Comparison of ENCODE assay signal across 8 cellular contexts in the genomic region with DNA sequence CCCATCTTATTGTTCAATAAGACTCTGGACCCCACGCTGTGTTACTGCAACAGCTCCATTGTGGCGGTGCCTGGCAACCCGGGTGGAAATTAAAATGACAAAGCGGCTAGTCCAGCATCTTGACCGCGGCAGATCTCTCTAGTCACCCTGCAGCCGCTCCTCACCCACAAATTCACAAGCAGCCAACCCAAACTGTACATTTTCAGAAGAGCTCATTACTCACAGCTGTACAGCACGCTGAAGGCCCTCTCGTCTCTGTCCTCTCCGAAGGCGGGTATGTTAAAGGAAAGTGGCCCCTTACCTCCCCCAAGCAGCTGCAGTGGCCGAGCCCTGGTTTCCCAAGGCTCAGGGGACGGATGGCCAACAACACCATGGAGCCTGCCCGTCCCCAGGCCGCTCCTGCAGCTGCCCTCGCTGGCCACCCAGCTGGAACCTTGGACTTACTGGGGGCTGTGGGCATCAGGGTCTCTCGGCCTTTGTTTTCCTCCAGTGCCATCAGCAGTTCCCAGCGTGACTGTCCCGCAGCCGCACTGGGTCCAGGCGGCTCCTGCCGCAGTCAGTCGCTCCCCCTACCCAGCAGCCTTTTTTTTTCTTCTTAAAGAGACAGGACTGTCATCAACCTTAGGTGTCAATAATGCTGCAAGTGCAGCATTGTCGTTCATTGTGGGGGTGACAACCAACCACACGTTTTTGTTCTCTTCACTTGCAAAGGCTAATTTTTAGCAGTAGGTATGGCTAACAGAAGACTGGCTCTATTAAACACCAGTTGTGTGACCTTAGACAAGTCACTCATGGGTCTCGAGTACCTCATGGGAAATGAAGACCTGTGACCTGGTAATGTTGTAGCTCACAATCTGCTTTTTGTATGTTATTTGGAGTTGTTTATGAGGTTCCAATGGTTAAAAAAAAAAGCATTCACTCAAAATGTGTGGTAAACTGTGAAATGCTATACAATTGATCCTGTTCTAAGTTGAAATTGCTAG. TPM values are rescaled to one million over a fixed set of nuclear protein-coding genes. Genes with fewer than 3 reads are reported as not detected.
DNase-seq lines count a peak whose midpoint lies in the region; ATAC-seq, FAIRE-seq and TF ChIP-seq lines count a peak whose summit lies in the region.

A gene with protein sequence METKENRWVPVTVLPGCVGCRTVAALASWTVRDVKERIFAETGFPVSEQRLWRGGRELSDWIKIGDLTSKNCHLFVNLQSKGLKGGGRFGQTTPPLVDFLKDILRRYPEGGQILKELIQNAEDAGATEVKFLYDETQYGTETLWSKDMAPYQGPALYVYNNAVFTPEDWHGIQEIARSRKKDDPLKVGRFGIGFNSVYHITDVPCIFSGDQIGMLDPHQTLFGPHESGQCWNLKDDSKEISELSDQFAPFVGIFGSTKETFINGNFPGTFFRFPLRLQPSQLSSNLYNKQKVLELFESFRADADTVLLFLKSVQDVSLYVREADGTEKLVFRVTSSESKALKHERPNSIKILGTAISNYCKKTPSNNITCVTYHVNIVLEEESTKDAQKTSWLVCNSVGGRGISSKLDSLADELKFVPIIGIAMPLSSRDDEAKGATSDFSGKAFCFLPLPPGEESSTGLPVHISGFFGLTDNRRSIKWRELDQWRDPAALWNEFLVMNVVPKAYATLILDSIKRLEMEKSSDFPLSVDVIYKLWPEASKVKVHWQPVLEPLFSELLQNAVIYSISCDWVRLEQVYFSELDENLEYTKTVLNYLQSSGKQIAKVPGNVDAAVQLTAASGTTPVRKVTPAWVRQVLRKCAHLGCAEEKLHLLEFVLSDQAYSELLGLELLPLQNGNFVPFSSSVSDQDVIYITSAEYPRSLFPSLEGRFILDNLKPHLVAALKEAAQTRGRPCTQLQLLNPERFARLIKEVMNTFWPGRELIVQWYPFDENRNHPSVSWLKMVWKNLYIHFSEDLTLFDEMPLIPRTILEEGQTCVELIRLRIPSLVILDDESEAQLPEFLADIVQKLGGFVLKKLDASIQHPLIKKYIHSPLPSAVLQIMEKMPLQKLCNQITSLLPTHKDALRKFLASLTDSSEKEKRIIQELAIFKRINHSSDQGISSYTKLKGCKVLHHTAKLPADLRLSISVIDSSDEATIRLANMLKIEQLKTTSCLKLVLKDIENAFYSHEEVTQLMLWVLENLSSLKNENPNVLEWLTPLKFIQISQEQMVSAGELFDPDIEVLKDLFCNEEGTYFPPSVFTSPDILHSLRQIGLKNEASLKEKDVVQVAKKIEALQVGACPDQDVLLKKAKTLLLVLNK (N-terminal part only) (minus strand): TSS at position 532 of the 983 bp plus-strand sequence. CDS start 22,463 bp downstream, outside the sequence.

- no peaks in the 10 kb centered on the region for H3K9me2 ChIP-seq in PC-3 (replicated peaks; ENCODE audit: low read length)

- H3K4me1 ChIP-seq in PC-3 (ENCODE audit: insufficient read depth, low read length) (peaks cover under 1% of the 10 kb centered on the region), thymus (ENCODE audit: control insufficient read depth, insufficient read depth, low read length) (no peaks in the 10 kb centered on the region)

- H3K27me3 ChIP-seq in PC-3 (ENCODE audit: low read length) (no peaks in the 10 kb centered on the region), thymus (ENCODE audit: control insufficient read depth, insufficient read depth) (peaks cover 10% of the 10 kb centered on the region)

- peak; percentile 64 for ATAC-seq in PC-3

- no peak for DNase-seq in T-helper 2 cell
- DNase-seq in PC-3: peak; percentile 17
- DNase-seq in medulla oblongata (ENCODE audit: extremely low spot score): peak; percentile 68
- DNase-seq in GM12891 (ENCODE audit: insufficient read length, low spot score): no peak
- no peak for DNase-seq in activated CD4-positive, alpha-beta T cell treated with anti-CD3 and anti-CD28 coated beads, Interleukin-2, amount 50 U/mL, for 1 hour

- H2AFZ ChIP-seq in PC-3 (ENCODE audit: low read length): peak within 1 kb of the TSS; percentile 70

- H3K36me3 ChIP-seq in PC-3 (ENCODE audit: low read depth, low read length) (no peaks in the 10 kb centered on the region), thymus (ENCODE audit: control insufficient read depth, insufficient read depth) (no peaks in the 10 kb centered on the region)

- H4K20me1 ChIP-seq in PC-3 (ENCODE audit: low read length): no peaks in the 10 kb centered on the region

- in situ Hi-C loops in endometrial microvascular endothelial cells (cut with HindIII; ENCODE audit: inconsistent ontology term, low pct_unique_long_range_greater_than_20kb, low sequenced_read_pairs): no loop called here

- H3K27ac ChIP-seq in PC-3 (ENCODE audit: low read length) (no peak within 1 kb of the TSS), thymus (ENCODE audit: low read depth) (peak within 1 kb of the TSS; percentile 13)

- no peaks in the 10 kb centered on the region for H3F3A ChIP-seq in PC-3 (ENCODE audit: low read length, unreplicated experiment)

- intact Hi-C loops in T-helper 2 cell treated with Interferon-gamma antibody and Interleukin-4, amounts not matched to agents 100 ng/mL and 5 ng/mL, for 36 hours (cut with micrococcal nuclease): no loop called here
- intact Hi-C loops in PC-3 (cut with micrococcal nuclease): no loop called here

- TF ChIP-seq CTCF in PC-3 (conservative IDR thresholded peaks at IDR 0.05; ENCODE audit: low read depth, low read length): no peak

- TSS peak; percentile 44 for BruUV-seq in PC-3 (replicated peaks; lab: Mats Ljungman, UMichigan)

- FAIRE-seq in GM12891 (lab: Jason Lieb, UNC): no peak

- peak within 1 kb of the TSS; percentile 17; the same call in 1 of the 2 replicates for H3K9ac ChIP-seq in PC-3 (ENCODE audit: low read length)

- H3K9me3 ChIP-seq in PC-3 (ENCODE audit: low read length) (no peaks in the 10 kb centered on the region), thymus (ENCODE audit: control insufficient read depth) (no peaks in the 10 kb centered on the region)

- 11% methylated on average over 26 of the region's 26 CpGs for WGBS in thymus

- peak within 1 kb of the TSS; percentile 78 for H3K4me2 ChIP-seq in PC-3 (ENCODE audit: low read length)

- CTCF ChIA-PET in PC-3 (lab: Charles Lee): no interaction called here

- no peaks in the 10 kb centered on the region for H3K79me2 ChIP-seq in PC-3 (ENCODE audit: low read length)

- POLR2A ChIA-PET in PC-3 (lab: Charles Lee; ENCODE audit: unreplicated experiment): interaction anchor here (0.5 kb wide), 1 partner anchor 525 kb away, joined by 5 read pairs; no protein-coding TSS in a partner anchor

- peak within 1 kb of the TSS; percentile 76 for H3K4me3 ChIP-seq in PC-3 (ENCODE audit: low read length)
- no peak within 1 kb of the TSS for H3K4me3 ChIP-seq in thymus (ENCODE audit: low read length)

- no peak for TF ChIP-seq POLR2A in GM12891 (IDR thresholded peaks at IDR 0.05; ENCODE audit: low read depth, low read length)

TF ChIP-seq in GM12891, 5 proteins besides CTCF, POLR2A, EP300 and RAD21:
- TF ChIP-seq TAF1 (IDR thresholded peaks at IDR 0.05; ENCODE audit: low read depth, low read length): no peak
- TF ChIP-seq POU2F2 (IDR thresholded peaks at IDR 0.05; ENCODE audit: low read depth, low read length): no peak
- no peak for TF ChIP-seq SPI1 (IDR thresholded peaks at IDR 0.05; ENCODE audit: low read depth, low read length)

RNA-seq across cellular contexts. Expression of the gene that starts here (rescaled TPM):
- total RNA-seq in T-helper 2 cell treated with Interferon-gamma antibody and Interleukin-4, amounts not matched to agents 100 ng/mL and 5 ng/mL, for 36 hours: 28.0 and 28.3 TPM in 2 replicates
- total RNA-seq in PC-3 (2014; rRNA removed): 31.6 and 85.2 TPM in 2 replicates
- total RNA-seq in endometrial microvascular endothelial cells (ENCODE audit: inconsistent ontology term): 60.4 TPM
- polyA plus RNA-seq in thymus: 8.1 TPM
- 9.5 TPM for polyA plus RNA-seq in GM12891 (2012; ENCODE audit: low read depth, missing spikeins)

Comparison
In these comparisons a context has a peak if more than half of its experiments do, and no peak if none do; other contexts are left out.
1. DNase-seq: peak in PC-3 (single experiment) and medulla oblongata (single experiment); none in T-helper 2 cell (0 of 5), GM12891 (single experiment) and activated CD4-positive, alpha-beta T cell treated with anti-CD3 and anti-CD28 coated beads, Interleukin-2, amount 50 U/mL, for 1 hour (single experiment).